Comparison of ENCODE assay signal across 12 cellular contexts in genomic region chr14:95679995-95680735, GRCh38. TPM values are rescaled to one million over a fixed set of nuclear protein-coding genes. Genes with fewer than 3 reads are reported as not detected.
DNase-seq lines count a peak whose midpoint lies in the region; ATAC-seq and TF ChIP-seq lines count a peak whose summit lies in the region.
"Had no signal": no experiment of that assay in that cellular context is flagged by ENCODE, and none has a peak within 500 bp of the region (broad histone marks: within the 10 kb centered on the region; RNA-seq: fewer than 3 reads in every experiment).

No MANE protein-coding gene starts in this region.

- 0 out of 2 replicates have a peak overlapping the region, but pooled peaks have one; percentile 14 for H2AFZ ChIP-seq in GM23338

- H3K4me1 ChIP-seq in GM23338 (ENCODE audit: insufficient read depth): peaks cover 4% of the 10 kb centered on the region

- H3F3A ChIP-seq in GM23338 (replicated peaks; ENCODE audit: low read depth): no peaks in the 10 kb centered on the region

- DNase-seq in COR-L47 (lab: John Stamatoyannopoulos, UW): peak; percentile 99
- DNase-seq in GM23338 (ENCODE audit: low spot score): peak; percentile 58
- peak; percentile 86 for DNase-seq in NCI-H345 treated with DMSO at 0.1 percent for 48 hours (lab: John Stamatoyannopoulos, UW; ENCODE audit: unreplicated experiment)
- DNase-seq in islet precursor cell: peak; percentile 79
- no peak for DNase-seq in dedifferentiated amniotic fluid mesenchymal stem cell (ENCODE audit: extremely low spot score)
- DNase-seq: activated naive CD4-positive, alpha-beta T cell treated with anti-CD3 and anti-CD28 coated beads, Interleukin-2, amount 10 ng/mL, durations not matched to agents 7 days and 5 days; CD4-positive, alpha-beta T cell; cortex of kidney; mucosa of descending colon had no signal

- no peaks in the 10 kb centered on the region for H4K20me1 ChIP-seq in GM23338 (replicated peaks; ENCODE audit: insufficient read depth)

- no peak overlapping the region for H3K27ac ChIP-seq in GM23338 (ENCODE audit: low read depth)

- H3K27me3 Mint-ChIP-seq in GM23338 (ENCODE audit: insufficient read depth, low read depth, poor library complexity): peaks cover 2% of the 10 kb centered on the region

- no peaks in the 10 kb centered on the region for H3K27me3 ChIP-seq in GM23338 (ENCODE audit: insufficient read depth)

- H3K27ac Mint-ChIP-seq in GM23338: no peak overlapping the region
- H3K27ac Mint-ChIP-seq: activated naive CD4-positive, alpha-beta T cell treated with anti-CD3 and anti-CD28 coated beads, Interleukin-2, amount 10 ng/mL, durations not matched to agents 7 days and 5 days; CD4-positive, alpha-beta T cell had no signal

- TF ChIP-seq CTCF in GM23338 (conservative IDR thresholded peaks at IDR 0.05; ENCODE audit: low read depth in 2 of 2): peak; percentile 15 to 44; a peak in 3 of 4 replicates

- no peaks in the 10 kb centered on the region for H3K36me3 ChIP-seq in GM23338 (ENCODE audit: insufficient read depth)

- 0 out of 2 replicates have a peak overlapping the region, but pooled peaks have one; percentile 20 for H3K4me2 ChIP-seq in GM23338

- peaks cover 16% of the 10 kb centered on the region for H3K9me3 Mint-ChIP-seq in GM23338
- H3K9me3 Mint-ChIP-seq: activated naive CD4-positive, alpha-beta T cell treated with anti-CD3 and anti-CD28 coated beads, Interleukin-2, amount 10 ng/mL, durations not matched to agents 7 days and 5 days; CD4-positive, alpha-beta T cell had no signal

- no peaks in the 10 kb centered on the region for H3K79me2 ChIP-seq in GM23338 (replicated peaks; ENCODE audit: insufficient read depth)

- H3K9me2 ChIP-seq in GM23338 (ENCODE audit: insufficient read depth): peaks cover 15% of the 10 kb centered on the region; the same call in 1 of the 2 replicates

- H3K4me3 ChIP-seq in GM23338: no peak overlapping the region
- H3K4me3 ChIP-seq: mucosa of descending colon had no signal

- H3K36me3 Mint-ChIP-seq in GM23338 (ENCODE audit: low read depth): peaks cover 4% of the 10 kb centered on the region; the same call in 2 of the 3 replicates
- H3K36me3 Mint-ChIP-seq: activated naive CD4-positive, alpha-beta T cell treated with anti-CD3 and anti-CD28 coated beads, Interleukin-2, amount 10 ng/mL, durations not matched to agents 7 days and 5 days had no signal

- no peak overlapping the region for H3K4me3 Mint-ChIP-seq in GM23338
- H3K4me3 Mint-ChIP-seq: activated naive CD4-positive, alpha-beta T cell treated with anti-CD3 and anti-CD28 coated beads, Interleukin-2, amount 10 ng/mL, durations not matched to agents 7 days and 5 days; CD4-positive, alpha-beta T cell had no signal

- ATAC-seq in GM23338: peak; percentile 55
- no peak for ATAC-seq in HG03196 (IDR thresholded peaks at IDR 0.05; ENCODE audit: unreplicated experiment)
- no peak for ATAC-seq in HG03521 (IDR thresholded peaks at IDR 0.05; ENCODE audit: unreplicated experiment)
- no peak for ATAC-seq in GM21423 (IDR thresholded peaks at IDR 0.05; ENCODE audit: unreplicated experiment)
- ATAC-seq: mucosa of descending colon had no signal

- peaks cover 14% of the 10 kb centered on the region for H3K4me1 Mint-ChIP-seq in GM23338
- H3K4me1 Mint-ChIP-seq: activated naive CD4-positive, alpha-beta T cell treated with anti-CD3 and anti-CD28 coated beads, Interleukin-2, amount 10 ng/mL, durations not matched to agents 7 days and 5 days had no signal

TF ChIP-seq in GM23338, 12 proteins besides CTCF, POLR2A, EP300 and RAD21 (continues in another document):
- TF ChIP-seq REST (IDR thresholded peaks at IDR 0.05; ENCODE audit: unreplicated experiment): no peak
- no peak for TF ChIP-seq EZH2phosphoT487 (IDR thresholded peaks at IDR 0.05; ENCODE audit: unreplicated experiment)
- TF ChIP-seq EZH2 (IDR thresholded peaks at IDR 0.05; ENCODE audit: low read depth, unreplicated experiment): no peak
- no peak for TF ChIP-seq ZNF462 (CRISPR knock-in tag; IDR thresholded peaks at IDR 0.05)
- no peak for TF ChIP-seq STAT1 (IDR thresholded peaks at IDR 0.05; ENCODE audit: unreplicated experiment)
- no peak for TF ChIP-seq NANOG (IDR thresholded peaks at IDR 0.05; ENCODE audit: borderline replicate concordance)

RNA-seq across cellular contexts. Expression of gene TCL1B, which starts 6.1 kb away (rescaled TPM):
- total RNA-seq in GM23338 (2014; rRNA removed; shearing (Covaris generic)): 5.5 and 6.1 TPM in 2 replicates
- polyA plus RNA-seq in GM23338 (2016; fragmentation: Nextera tagmentation; extraction: Ambion mirVana): 4.7 and 6.0 TPM in 2 replicates
- total RNA-seq: CD4-positive, alpha-beta T cell; mucosa of descending colon had no signal

RNA-seq across cellular contexts. Expression of gene TCL1A, which starts 33.8 kb away (rescaled TPM):
- total RNA-seq in GM23338 (2014; rRNA removed; shearing (Covaris generic)): 5.3 and 8.5 TPM in 2 replicates
- polyA plus RNA-seq in GM23338 (2016; fragmentation: Nextera tagmentation; extraction: Ambion mirVana): 3.6 and 4.3 TPM in 2 replicates
- total RNA-seq: CD4-positive, alpha-beta T cell had no signal
